16 cellular contexts compared by ENCODE assay signal in genomic region chr3:15281817-15282216, GRCh38. TPM values are rescaled to one million over a fixed set of nuclear protein-coding genes. Genes with fewer than 3 reads are reported as not detected.
DNase-seq lines count a peak whose midpoint lies in the region; ATAC-seq and TF ChIP-seq lines count a peak whose summit lies in the region.
"Had no signal": no experiment of that assay in that cellular context is flagged by ENCODE, and none has a peak within 500 bp of the region (broad histone marks: within the 10 kb centered on the region; RNA-seq: fewer than 3 reads in every experiment).

No MANE protein-coding gene starts in this region.

- H3K27ac ChIP-seq in effector memory CD4-positive, alpha-beta T cell (ENCODE audit: insufficient read depth, low read length, poor library complexity, severe bottlenecking): peak overlapping the region; percentile 6
- H3K27ac ChIP-seq: GM23248, SK-N-MC had no signal

- intact Hi-C loops in natural killer cell (cut with micrococcal nuclease): no loop called here

- H3K4me1 ChIP-seq in effector memory CD4-positive, alpha-beta T cell (ENCODE audit: control insufficient read depth, insufficient read depth, low read length, poor library complexity, severe bottlenecking): peaks cover 45% of the 10 kb centered on the region

- H3K27ac Mint-ChIP-seq in T-helper 17 cell: peak overlapping the region; percentile 81
- peak overlapping the region; percentile 80 to 92 for H3K27ac Mint-ChIP-seq in natural killer cell

- no peak for TF ChIP-seq CTCF in natural killer cell (IDR thresholded peaks at IDR 0.05)

- no peak overlapping the region for H3K4me3 Mint-ChIP-seq in T-helper 17 cell
- H3K4me3 Mint-ChIP-seq in natural killer cell: no peak overlapping the region

- no peak overlapping the region for H3K4me3 ChIP-seq in effector memory CD4-positive, alpha-beta T cell (ENCODE audit: insufficient read depth, low read depth, low read length, poor library complexity, severe bottlenecking)
- H3K4me3 ChIP-seq: GM23248, SK-N-MC had no signal

- H3K27me3 Mint-ChIP-seq in T-helper 17 cell: no peaks in the 10 kb centered on the region
- no peaks in the 10 kb centered on the region for H3K27me3 Mint-ChIP-seq in natural killer cell (ENCODE audit: low read depth in 2 of 2)

- peaks cover 13% of the 10 kb centered on the region for H3K36me3 ChIP-seq in effector memory CD4-positive, alpha-beta T cell (ENCODE audit: control insufficient read depth, insufficient read depth, low read length)

- no peaks in the 10 kb centered on the region for H3K9me3 Mint-ChIP-seq in natural killer cell

- H3K4me1 Mint-ChIP-seq in T-helper 17 cell (peaks cover 63% of the 10 kb centered on the region), natural killer cell (peaks cover 94 to 97% of the 10 kb centered on the region in 2 donors)

- no peaks in the 10 kb centered on the region for H3K27me3 ChIP-seq in effector memory CD4-positive, alpha-beta T cell (replicated peaks; ENCODE audit: control insufficient read depth, insufficient read depth, low read length, poor library complexity, severe bottlenecking)

- ATAC-seq in T-helper 17 cell (no peak), natural killer cell (no peak), HG03139 (IDR thresholded peaks at IDR 0.05; ENCODE audit: unreplicated experiment) (no peak), HG03520 (IDR thresholded peaks at IDR 0.05; ENCODE audit: unreplicated experiment) (no peak)
- ATAC-seq: Right ventricle myocardium inferior had no signal

- DNase-seq in T-helper 17 cell: no peak
- DNase-seq in effector memory CD4-positive, alpha-beta T cell: no peak
- no peak for DNase-seq in natural killer cell
- peak; percentile 87 for DNase-seq in superior temporal gyrus (ENCODE audit: extremely low spot score)
- DNase-seq in SW 1271 (lab: John Stamatoyannopoulos, UW): no peak
- DNase-seq in NK-92 treated with Interleukin-12 subunit alpha and Interleukin-12 subunit beta, amount 100 ng/mL, for 24 hours (lab: John Stamatoyannopoulos, UW): no peak
- DNase-seq: GM23248, HCEC 1CT, NCI-H1092 treated with DMSO at 0.1 percent for 48 hours, NCI-H2081 treated with DMSO at 0.1 percent for 48 hours, NCI-H510A, NCI-H748 treated with DMSO at 0.1 percent for 48 hours had no signal

- H3K9me3 ChIP-seq in T-helper 17 cell (ENCODE audit: control insufficient read depth, low read length, poor library complexity, severe bottlenecking): no peaks in the 10 kb centered on the region
- no peaks in the 10 kb centered on the region for H3K9me3 ChIP-seq in effector memory CD4-positive, alpha-beta T cell (ENCODE audit: control insufficient read depth, low read length)

- no peaks in the 10 kb centered on the region for H3K36me3 Mint-ChIP-seq in T-helper 17 cell (ENCODE audit: low read depth)
- no peaks in the 10 kb centered on the region for H3K36me3 Mint-ChIP-seq in natural killer cell

RNA-seq across cellular contexts. Expression of gene SH3BP5, which starts 50.6 kb away (rescaled TPM):
- total RNA-seq in T-helper 17 cell: 10 to 100 TPM; 50.7 to 78.4 TPM
- total RNA-seq in natural killer cell: 100 to 1,000 TPM in 1 of 3 donors, 10 to 100 TPM in 2; 89.4 to 129 (median 91.0) TPM
